ENCODE assay signal across 13 cellular contexts in genomic region chr1:159943908-159944622, GRCh38. TPM values are rescaled to one million over a fixed set of nuclear protein-coding genes. Genes with fewer than 3 reads are reported as not detected.
DNase-seq lines count a peak whose midpoint lies in the region; FAIRE-seq and TF ChIP-seq lines count a peak whose summit lies in the region.
"Had no signal": no experiment of that assay in that cellular context is flagged by ENCODE, and none has a peak within 500 bp of the region (broad histone marks: within the 10 kb centered on the region; RNA-seq: fewer than 3 reads in every experiment).

No MANE protein-coding gene starts in this region.

- peaks cover 56% of the 10 kb centered on the region for H3K27me3 Mint-ChIP-seq in activated T-helper 2 cell treated with anti-CD3 and anti-CD28 coated beads, Interferon-gamma antibody, Interleukin-2, Interleukin-4, amounts not matched to agents 10 μg/mL and 5 μg/mL and 100 μg/mL, durations not matched to agents 14 hours and 24 hours and 36 hours (ENCODE audit: low read depth)

- H3K4me3 Mint-ChIP-seq in activated T-helper 2 cell treated with anti-CD3 and anti-CD28 coated beads, Interferon-gamma antibody, Interleukin-2, Interleukin-4, amounts not matched to agents 10 μg/mL and 5 μg/mL and 100 μg/mL, durations not matched to agents 14 hours and 24 hours and 36 hours (ENCODE audit: low read depth) = no peak overlapping the region

- in situ Hi-C loops in mammary epithelial cell (cut with MboI; ENCODE audit: low sequenced_read_pairs in 2 of 2) = no loop called here

- CTCF ChIA-PET in mammary epithelial cell (lab: Charles Lee; ENCODE audit: low non-redundant PET) = no interaction called here
- CTCF ChIA-PET in HEK293T (lab: Yijun Ruan, JAX) = interaction anchor here (0.8 kb wide), 1 partner anchor 62 kb away, joined by 3 read pairs; no protein-coding TSS in a partner anchor

- no peak for FAIRE-seq in small intestine (lab: Jason Lieb, UNC)

- H3K4me1 ChIP-seq in BLaER1 (peaks cover 65% of the 10 kb centered on the region), HUES64 (ENCODE audit: insufficient read depth, low read length) (peaks cover 28% of the 10 kb centered on the region; the same call in 1 of the 2 replicates), mammary epithelial cell (ENCODE audit: insufficient read depth, low read length) (peaks cover 30% of the 10 kb centered on the region), mucosa of rectum (ENCODE audit: control insufficient read depth in 2 of 2, insufficient read depth in 2 of 2, low read length in 2 of 2) (peaks cover 35 to 43% of the 10 kb centered on the region in 2 donors), small intestine (ENCODE audit: control insufficient read depth in 2 of 2, insufficient read depth in 1 of 2, low read depth in 1 of 2, low read length in 1 of 2) (peaks cover 5 to 8% of the 10 kb centered on the region in 2 donors), testis (peaks cover 12% of the 10 kb centered on the region)

- dilution Hi-C loops in mammary epithelial cell (cut with HindIII; ENCODE audit: low sequenced_read_pairs) = loop anchor here (25.0 kb wide), 1 partner anchor 268 kb away; the partner anchor contains the start of gene PEA15

- no TSS peak for BruUV-seq in mammary epithelial cell (replicated peaks; lab: Mats Ljungman, UMichigan)

- H3K9ac ChIP-seq in BLaER1 (peak overlapping the region; percentile 60; the same call in 1 of the 2 replicates), HUES64 (ENCODE audit: low read depth, low read length) (peak overlapping the region; percentile 90; the same call in 1 of the 2 replicates), mammary epithelial cell (ENCODE audit: insufficient read depth, low read length) (peak overlapping the region; percentile 35), mucosa of rectum (ENCODE audit: low read depth in 1 of 2, low read length in 2 of 2) (peak overlapping the region in 1 of 2 donors; percentile 2)

- H3K36me3 ChIP-seq in BLaER1 (no peaks in the 10 kb centered on the region), HUES64 (ENCODE audit: insufficient read depth, low read length) (peaks cover 5% of the 10 kb centered on the region; the same call in 1 of the 2 replicates), mammary epithelial cell (ENCODE audit: insufficient read depth, low read length) (no peaks in the 10 kb centered on the region), mucosa of rectum (ENCODE audit: control insufficient read depth in 2 of 2, insufficient read depth in 2 of 2, low read length in 2 of 2) (no peaks in the 10 kb centered on the region), small intestine (ENCODE audit: control insufficient read depth in 2 of 2, insufficient read depth in 2 of 2, low read length in 2 of 2) (no peaks in the 10 kb centered on the region), testis (ENCODE audit: low read depth, missing control alignments) (no peaks in the 10 kb centered on the region)
- H3K36me3 ChIP-seq: BE2C, cardiac muscle cell, SJSA1 had no signal

- H3K27me3 ChIP-seq in BLaER1 = no peaks in the 10 kb centered on the region
- no peaks in the 10 kb centered on the region for H3K27me3 ChIP-seq in HUES64 (ENCODE audit: insufficient read depth, low read length)
- no peaks in the 10 kb centered on the region for H3K27me3 ChIP-seq in mammary epithelial cell (ENCODE audit: insufficient read depth, low read length)
- peaks cover 0 to 4% of the 10 kb centered on the region in 2 donors for H3K27me3 ChIP-seq in mucosa of rectum (ENCODE audit: control insufficient read depth in 2 of 2, insufficient read depth in 2 of 2, low read length in 2 of 2)
- no peaks in the 10 kb centered on the region for H3K27me3 ChIP-seq in small intestine (ENCODE audit: control insufficient read depth in 2 of 2, insufficient read depth in 2 of 2, low read length in 2 of 2)
- no peaks in the 10 kb centered on the region for H3K27me3 ChIP-seq in testis
- H3K27me3 ChIP-seq: BE2C, cardiac muscle cell had no signal

- peak overlapping the region; percentile 43 for H2AFZ ChIP-seq in mammary epithelial cell (ENCODE audit: low read depth, low read length)

- no peaks in the 10 kb centered on the region for H3K79me2 ChIP-seq in mammary epithelial cell (ENCODE audit: insufficient read depth, low read length)

- 89% methylated on average over 9 of the region's 9 CpGs for WGBS in HUES64
- 21% methylated on average over 7 of the region's 9 CpGs for WGBS in mammary epithelial cell (ENCODE audit: low coverage, missing lambda C conversion rate)
- WGBS in small intestine, 3 donors = 61 to 80% (median 64%) methylated on average over 9 of the region's 9 CpGs
- WGBS in testis, 2 donors = 77 to 84% methylated on average over 8 to 9 of the region's 9 CpGs

- DNase-seq in mammary epithelial cell = peak; percentile 62
- DNase-seq in activated T-helper 2 cell treated with anti-CD3 and anti-CD28 coated beads, Interferon-gamma antibody, Interleukin-2, Interleukin-4, amounts not matched to agents 10 μg/mL and 5 μg/mL and 100 μg/mL, durations not matched to agents 14 hours and 24 hours and 36 hours (ENCODE audit: low spot score) = no peak
- DNase-seq in HEK293T (ENCODE audit: extremely low spot score) = no peak
- no peak for DNase-seq in small intestine
- DNase-seq in testis = no peak
- DNase-seq: activated effector memory CD4-positive, alpha-beta T cell treated with anti-CD3 and anti-CD28 coated beads, Interleukin-2, amount 50 U/mL, for 16 hours; BE2C; stimulated activated CD4-positive, alpha-beta T cell treated with anti-CD3 and anti-CD28 coated beads, Interleukin-15, amount 100 ng/mL, for 24 hours had no signal

- H3K9me3 ChIP-seq in BLaER1 = no peaks in the 10 kb centered on the region
- no peaks in the 10 kb centered on the region for H3K9me3 ChIP-seq in HUES64 (ENCODE audit: insufficient read depth, low read depth, low read length)
- H3K9me3 ChIP-seq in mammary epithelial cell (replicated peaks; ENCODE audit: insufficient read depth, low read length) = no peaks in the 10 kb centered on the region
- H3K9me3 ChIP-seq in mucosa of rectum (ENCODE audit: control insufficient read depth in 2 of 2, low read length in 2 of 2) = no peaks in the 10 kb centered on the region
- H3K9me3 ChIP-seq in small intestine (ENCODE audit: control insufficient read depth, low read depth) = no peaks in the 10 kb centered on the region
- H3K9me3 ChIP-seq in testis = no peaks in the 10 kb centered on the region
- H3K9me3 ChIP-seq: BE2C, SJSA1 had no signal

- POLR2A ChIA-PET in HEK293T (lab: Yijun Ruan, JAX) = no interaction called here

- intact Hi-C loops in mammary epithelial cell (cut with micrococcal nuclease) (loop anchor here (1.0 to 2.0 kb wide), 2 partner anchors 16 to 63 kb away; no protein-coding TSS in a partner anchor), testis (cut with DNase I; ENCODE audit: low total_unique reads) (no loop called here)
- intact Hi-C loops in activated T-helper 2 cell treated with anti-CD3 and anti-CD28 coated beads, Interferon-gamma antibody, Interleukin-2, Interleukin-4, amounts not matched to agents 10 μg/mL and 5 μg/mL and 100 μg/mL, durations not matched to agents 14 hours and 24 hours and 36 hours (cut with micrococcal nuclease) = no loop called here

- H4K20me1 ChIP-seq in BLaER1 = no peaks in the 10 kb centered on the region
- no peaks in the 10 kb centered on the region for H4K20me1 ChIP-seq in mammary epithelial cell (ENCODE audit: insufficient read depth, low read length)

- TF ChIP-seq CTCF in mammary epithelial cell (conservative IDR thresholded peaks at IDR 0.05 in 1 of 2, IDR thresholded peaks at IDR 0.05 in 1 of 2; ENCODE audit: extremely low read depth in 1 of 2, insufficient read depth in 1 of 2, low read depth in 1 of 2, low read length in 2 of 2) (no peak), testis (IDR thresholded peaks at IDR 0.05) (no peak)

- no peaks in the 10 kb centered on the region for H3K9me3 Mint-ChIP-seq in activated T-helper 2 cell treated with anti-CD3 and anti-CD28 coated beads, Interferon-gamma antibody, Interleukin-2, Interleukin-4, amounts not matched to agents 10 μg/mL and 5 μg/mL and 100 μg/mL, durations not matched to agents 14 hours and 24 hours and 36 hours

- no peak overlapping the region for H3K27ac Mint-ChIP-seq in activated T-helper 2 cell treated with anti-CD3 and anti-CD28 coated beads, Interferon-gamma antibody, Interleukin-2, Interleukin-4, amounts not matched to agents 10 μg/mL and 5 μg/mL and 100 μg/mL, durations not matched to agents 14 hours and 24 hours and 36 hours

- H3K27ac ChIP-seq in BLaER1 = no peak overlapping the region
- H3K27ac ChIP-seq in HUES64 (ENCODE audit: low read depth, low read length) = no peak overlapping the region
- H3K27ac ChIP-seq in mammary epithelial cell (ENCODE audit: insufficient read depth, low read depth, low read length) = no peak overlapping the region
- no peak overlapping the region for H3K27ac ChIP-seq in mucosa of rectum (ENCODE audit: low read depth in 2 of 2, low read length in 2 of 2)
- H3K27ac ChIP-seq in small intestine (ENCODE audit: low read depth in 1 of 2, low read length in 1 of 2) = peak overlapping the region in 1 of 2 donors; percentile 63
- no peak overlapping the region for H3K27ac ChIP-seq in testis
- H3K27ac ChIP-seq: cardiac muscle cell, SJSA1 had no signal

- H3K4me3 ChIP-seq in BLaER1 (peak overlapping the region; percentile 68; the same call in 1 of the 2 replicates), HUES64 (ENCODE audit: low read length) (peak overlapping the region; percentile 89), mammary epithelial cell (replicated peaks in 1 of 3; ENCODE audit: insufficient read depth in 1 of 3, low read depth in 2 of 3, low read length in 3 of 3) (peak overlapping the region; percentile 47 to 72 (median 65)), mucosa of rectum (ENCODE audit: low read length in 2 of 2) (peak overlapping the region; percentile 22 to 76), small intestine (ENCODE audit: low read depth in 1 of 2, low read length in 2 of 2) (peak overlapping the region in 1 of 2 donors; percentile 57), testis (no peak overlapping the region)
- H3K4me3 ChIP-seq: SJSA1 had no signal

- H3K4me2 ChIP-seq in BLaER1 (peak overlapping the region; percentile 91), mammary epithelial cell (ENCODE audit: insufficient read depth, low read depth, low read length) (peak overlapping the region; percentile 93)

- H3K36me3 Mint-ChIP-seq in activated T-helper 2 cell treated with anti-CD3 and anti-CD28 coated beads, Interferon-gamma antibody, Interleukin-2, Interleukin-4, amounts not matched to agents 10 μg/mL and 5 μg/mL and 100 μg/mL, durations not matched to agents 14 hours and 24 hours and 36 hours (ENCODE audit: low read depth) = no peaks in the 10 kb centered on the region

- H3K4me1 Mint-ChIP-seq in activated T-helper 2 cell treated with anti-CD3 and anti-CD28 coated beads, Interferon-gamma antibody, Interleukin-2, Interleukin-4, amounts not matched to agents 10 μg/mL and 5 μg/mL and 100 μg/mL, durations not matched to agents 14 hours and 24 hours and 36 hours (ENCODE audit: low read depth) = peaks cover 2% of the 10 kb centered on the region

- no peak for TF ChIP-seq POLR2A in testis (IDR thresholded peaks at IDR 0.05)

RNA-seq across cellular contexts. Expression of gene IGSF9, which starts 1.3 kb away (rescaled TPM):
- 14.7 TPM for polyA plus RNA-seq in HUES64 (2013, experiment 1 of 2)
- 12.9 TPM for polyA plus RNA-seq in HUES64 (2013, experiment 2 of 2)
- 10 to 100 TPM in 1 of 2 donors, 1 to 10 TPM in 1; 1.2 to 21.9 TPM for total RNA-seq in mammary epithelial cell
- polyA plus RNA-seq in mammary epithelial cell = 8.3 TPM
- 19.1 TPM for polyA minus RNA-seq in mammary epithelial cell
- not detected in 2 replicates for total RNA-seq in activated T-helper 2 cell treated with anti-CD3 and anti-CD28 coated beads, Interferon-gamma antibody, Interleukin-2, Interleukin-4, amounts not matched to agents 10 μg/mL and 5 μg/mL and 100 μg/mL, durations not matched to agents 14 hours and 24 hours and 36 hours
- polyA plus RNA-seq in small intestine = 10 to 100 TPM in 2 of 3 donors, 1 to 10 TPM in 1; 3.1 to 34.6 (median 18.1) TPM
- 10 to 100 TPM in 1 of 2 donors, 1 to 10 TPM in 1; 4.8 to 10.2 TPM for total RNA-seq in testis
- 7.9 TPM for polyA plus RNA-seq in testis (ENCODE audit: insufficient read depth, low read depth, low replicate concordance)

RNA-seq across cellular contexts. Expression of gene SLAMF9, which starts 10.0 kb away (rescaled TPM):
- not detected for polyA plus RNA-seq in HUES64 (2013, experiment 1 of 2)
- polyA plus RNA-seq in HUES64 (2013, experiment 2 of 2) = not detected
- total RNA-seq in mammary epithelial cell = not detected
- polyA plus RNA-seq in mammary epithelial cell = 0.15 TPM
- not detected for polyA minus RNA-seq in mammary epithelial cell
- total RNA-seq in activated T-helper 2 cell treated with anti-CD3 and anti-CD28 coated beads, Interferon-gamma antibody, Interleukin-2, Interleukin-4, amounts not matched to agents 10 μg/mL and 5 μg/mL and 100 μg/mL, durations not matched to agents 14 hours and 24 hours and 36 hours = not detected in 2 replicates
- not detected for polyA plus RNA-seq in small intestine
- total RNA-seq in testis = 1 to 10 TPM in 1 of 2 donors, not detected in 1; 2.0 TPM
- polyA plus RNA-seq in testis (ENCODE audit: insufficient read depth, low read depth, low replicate concordance) = 0.74 TPM
- total RNA-seq: cardiac muscle cell, SJSA1 had no signal
- polyA plus RNA-seq: cardiac muscle cell had no signal

RNA-seq across cellular contexts. Expression of gene TAGLN2, which starts 18.8 kb away (rescaled TPM):
- polyA plus RNA-seq in HUES64 (2013, experiment 1 of 2) = 50.9 TPM
- polyA plus RNA-seq in HUES64 (2013, experiment 2 of 2) = 46.5 TPM
- 100 to 1,000 TPM; 178 to 454 TPM for total RNA-seq in mammary epithelial cell
- polyA plus RNA-seq in mammary epithelial cell = 748 TPM
- 594 TPM for polyA minus RNA-seq in mammary epithelial cell
- total RNA-seq in activated T-helper 2 cell treated with anti-CD3 and anti-CD28 coated beads, Interferon-gamma antibody, Interleukin-2, Interleukin-4, amounts not matched to agents 10 μg/mL and 5 μg/mL and 100 μg/mL, durations not matched to agents 14 hours and 24 hours and 36 hours = 558 and 578 TPM in 2 replicates
- 100 to 1,000 TPM; 384 to 472 (median 416) TPM for polyA plus RNA-seq in small intestine
- 100 to 1,000 TPM; 204 to 389 TPM for total RNA-seq in testis
- 305 TPM for polyA plus RNA-seq in testis (ENCODE audit: insufficient read depth, low read depth, low replicate concordance)

RNA-seq across cellular contexts. Expression of gene CFAP45, which starts 44.1 kb away (rescaled TPM):
- polyA plus RNA-seq in HUES64 (2013, experiment 1 of 2) = not detected
- polyA plus RNA-seq in HUES64 (2013, experiment 2 of 2) = 0.38 TPM
- total RNA-seq in mammary epithelial cell = under 1 TPM in 1 of 2 donors, not detected in 1; 0.82 TPM
- polyA plus RNA-seq in mammary epithelial cell = 0.36 TPM
- not detected for polyA minus RNA-seq in mammary epithelial cell
- 1.5 and 2.3 TPM in 2 replicates for total RNA-seq in activated T-helper 2 cell treated with anti-CD3 and anti-CD28 coated beads, Interferon-gamma antibody, Interleukin-2, Interleukin-4, amounts not matched to agents 10 μg/mL and 5 μg/mL and 100 μg/mL, durations not matched to agents 14 hours and 24 hours and 36 hours
- polyA plus RNA-seq in small intestine = 1 to 10 TPM in 1 of 3 donors, under 1 TPM in 1, not detected in 1; 0.36 to 1.1 TPM
- 10 to 100 TPM; 13.0 to 30.4 TPM for total RNA-seq in testis
- 59.6 TPM for polyA plus RNA-seq in testis (ENCODE audit: insufficient read depth, low read depth, low replicate concordance)
- total RNA-seq: cardiac muscle cell had no signal
- polyA plus RNA-seq: cardiac muscle cell had no signal

Comparison
In these comparisons a context has a peak if more than half of its experiments do, and no peak if none do; other contexts are left out.
1. H3K4me3 ChIP-seq: peak in BLaER1 (single experiment), HUES64 (single experiment), mammary epithelial cell (3 of 3) and mucosa of rectum (2 of 2); none in testis (0 of 2).